9 cellular contexts compared by ENCODE assay signal in the genomic region with DNA sequence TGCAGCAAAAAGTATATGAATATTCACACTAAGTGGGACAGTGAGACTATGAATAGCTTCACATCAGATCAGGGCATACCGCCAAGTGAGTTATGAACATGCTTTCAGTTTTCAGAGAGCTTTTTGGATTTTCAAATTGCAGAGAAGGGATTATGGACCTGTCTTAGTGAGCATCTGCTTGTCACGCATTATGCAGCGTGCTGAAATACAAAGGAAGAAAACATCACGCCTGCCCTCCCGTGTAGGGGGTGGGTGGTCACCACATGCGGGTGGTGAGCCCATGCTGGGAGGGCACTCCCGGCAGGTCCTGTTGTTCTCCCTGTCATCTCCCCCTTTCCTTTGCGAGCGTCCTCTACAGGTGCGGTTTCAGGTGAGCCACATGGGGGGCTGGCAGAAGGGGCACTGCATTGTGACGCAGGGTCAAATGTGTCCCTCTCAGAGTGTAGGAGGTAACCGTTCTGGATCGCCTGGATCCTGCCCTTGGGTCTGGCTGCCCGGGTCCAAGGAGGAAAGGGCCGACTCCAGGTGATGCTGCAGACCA. TPM values are rescaled to one million over a fixed set of nuclear protein-coding genes. Genes with fewer than 3 reads are reported as not detected.
DNase-seq lines count a peak whose midpoint lies in the region; ATAC-seq, FAIRE-seq and TF ChIP-seq lines count a peak whose summit lies in the region.
"Had no signal": no experiment of that assay in that cellular context is flagged by ENCODE, and none has a peak within 500 bp of the region (broad histone marks: within the 10 kb centered on the region; RNA-seq: fewer than 3 reads in every experiment).

No MANE protein-coding gene starts in this region.

- H3K9ac ChIP-seq in kidney (ENCODE audit: low read length in 2 of 2): no peak overlapping the region

- ATAC-seq in HG02798 (IDR thresholded peaks at IDR 0.05; ENCODE audit: poor library complexity, unreplicated experiment) (peak; percentile 17), natural killer cell (peak; percentile 12 to 35 (median 14))

- H3K36me3 ChIP-seq in kidney (ENCODE audit: control insufficient read depth in 1 of 2, insufficient read depth in 2 of 2, low read length in 2 of 2): no peaks in the 10 kb centered on the region

- H3K27ac Mint-ChIP-seq in activated CD4-positive, alpha-beta memory T cell treated with anti-CD3 and anti-CD28 coated beads, Interleukin-2, amount 10 ng/mL, durations not matched to agents 7 days and 5 days: peak overlapping the region; percentile 89
- H3K27ac Mint-ChIP-seq in natural killer cell: peak overlapping the region; percentile 69 to 76

- intact Hi-C loops in natural killer cell (cut with micrococcal nuclease): loop anchor here (5.0 kb wide), 1 partner anchor 43 kb away; a partner anchor contains a TSS
- intact Hi-C loops in kidney (cut with DNase I): no loop called here

- peaks cover 2 to 4% of the 10 kb centered on the region in 2 donors for H3K4me1 ChIP-seq in kidney (ENCODE audit: control insufficient read depth in 1 of 2, insufficient read depth in 1 of 2, low read depth in 1 of 2, low read length in 2 of 2)

- H3K4me3 ChIP-seq in kidney (ENCODE audit: low read length in 2 of 2): no peak overlapping the region

- no peak overlapping the region for H3K27ac ChIP-seq in kidney (ENCODE audit: low read depth in 2 of 2, low read length in 2 of 2)
- H3K27ac ChIP-seq: 22Rv1 had no signal

- H3K36me3 Mint-ChIP-seq in activated CD4-positive, alpha-beta memory T cell treated with anti-CD3 and anti-CD28 coated beads, Interleukin-2, amount 10 ng/mL, durations not matched to agents 7 days and 5 days (ENCODE audit: low read depth): peaks cover 28% of the 10 kb centered on the region
- H3K36me3 Mint-ChIP-seq in natural killer cell: no peaks in the 10 kb centered on the region

- no peaks in the 10 kb centered on the region for H3K27me3 Mint-ChIP-seq in activated CD4-positive, alpha-beta memory T cell treated with anti-CD3 and anti-CD28 coated beads, Interleukin-2, amount 10 ng/mL, durations not matched to agents 7 days and 5 days
- no peaks in the 10 kb centered on the region for H3K27me3 Mint-ChIP-seq in natural killer cell (ENCODE audit: low read depth in 2 of 2)

- H3K9me3 ChIP-seq in kidney (ENCODE audit: control insufficient read depth in 1 of 2, low read length in 2 of 2): no peaks in the 10 kb centered on the region

- peak; percentile 61 for DNase-seq in NCI-H146 (lab: John Stamatoyannopoulos, UW)
- DNase-seq in NCI-H146 treated with DMSO at 0.1 percent for 48 hours (lab: John Stamatoyannopoulos, UW; ENCODE audit: unreplicated experiment): no peak
- no peak for DNase-seq in activated CD4-positive, alpha-beta memory T cell treated with anti-CD3 and anti-CD28 coated beads, Interleukin-2, amount 10 ng/mL, durations not matched to agents 7 days and 5 days
- DNase-seq in natural killer cell: no peak
- DNase-seq in activated CD4-positive, CD25-positive, alpha-beta regulatory T cell (lab: John Stamatoyannopoulos, UW): no peak
- DNase-seq in GDM1 (lab: John Stamatoyannopoulos, UW): no peak
- no peak for DNase-seq in kidney

- CTCF ChIA-PET in activated CD4-positive, alpha-beta memory T cell treated with anti-CD3 and anti-CD28 coated beads, Interleukin-2, amount 10 ng/mL, durations not matched to agents 7 days and 5 days (lab: Charles Lee): interaction anchor here (1.4 kb wide), 1 partner anchor 126 kb away, joined by 7 read pairs; no protein-coding TSS in a partner anchor

- H3K4me3 Mint-ChIP-seq in activated CD4-positive, alpha-beta memory T cell treated with anti-CD3 and anti-CD28 coated beads, Interleukin-2, amount 10 ng/mL, durations not matched to agents 7 days and 5 days: peak overlapping the region; percentile 71
- peak overlapping the region; percentile 47 for H3K4me3 Mint-ChIP-seq in natural killer cell

- peaks cover 77% of the 10 kb centered on the region for H3K4me1 Mint-ChIP-seq in activated CD4-positive, alpha-beta memory T cell treated with anti-CD3 and anti-CD28 coated beads, Interleukin-2, amount 10 ng/mL, durations not matched to agents 7 days and 5 days
- H3K4me1 Mint-ChIP-seq in natural killer cell: peaks cover 47 to 48% of the 10 kb centered on the region in 2 donors

- POLR2A ChIA-PET in activated CD4-positive, alpha-beta memory T cell treated with anti-CD3 and anti-CD28 coated beads, Interleukin-2, amount 10 ng/mL, durations not matched to agents 7 days and 5 days (lab: Charles Lee): interaction anchor here (1.3 to 3.1 kb wide), 8 partner anchors 9 to 514 kb away, joined by 3 to 12 read pairs (median 8); a partner anchor contains a TSS

- TF ChIP-seq CTCF in natural killer cell (IDR thresholded peaks at IDR 0.05) (no peak), kidney (IDR thresholded peaks at IDR 0.05; ENCODE audit: borderline replicate concordance, extremely low read depth, insufficient read depth) (no peak)

- H3K9me3 Mint-ChIP-seq in activated CD4-positive, alpha-beta memory T cell treated with anti-CD3 and anti-CD28 coated beads, Interleukin-2, amount 10 ng/mL, durations not matched to agents 7 days and 5 days: no peaks in the 10 kb centered on the region
- H3K9me3 Mint-ChIP-seq in natural killer cell: no peaks in the 10 kb centered on the region

- no peak for FAIRE-seq in kidney (lab: Jason Lieb, UNC)

RNA-seq across cellular contexts. Expression of a gene that starts 42.6 kb away (rescaled TPM):
- total RNA-seq in activated CD4-positive, alpha-beta memory T cell treated with anti-CD3 and anti-CD28 coated beads, Interleukin-2, amount 10 ng/mL, durations not matched to agents 7 days and 5 days: 10 to 100 TPM; 37.4 to 38.9 TPM
- 10 to 100 TPM; 21.0 to 31.6 (median 23.5) TPM for total RNA-seq in natural killer cell
- total RNA-seq in kidney: 35.4 TPM
- polyA plus RNA-seq in kidney (ENCODE audit: insufficient read depth, low read depth, low replicate concordance): 5.2 TPM
